Comparison of ENCODE assay signal across 1 cellular context in the genomic region with DNA sequence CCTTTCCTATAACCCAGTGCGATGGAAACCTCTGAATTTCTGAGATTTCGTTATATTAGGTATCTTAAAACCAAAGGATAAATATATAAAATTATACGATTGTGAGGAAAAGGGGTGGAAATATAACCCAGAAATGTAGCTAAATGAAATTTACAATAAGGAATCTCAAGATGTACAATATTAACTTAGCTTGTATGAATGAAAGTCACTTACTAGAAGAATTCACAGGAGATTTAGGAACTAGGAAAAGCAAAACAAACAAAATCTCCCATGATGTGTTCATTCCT.
TF ChIP-seq lines count a peak whose summit lies in the region.

No MANE protein-coding gene starts in this region.

TF ChIP-seq in IMR-90, 13 proteins besides CTCF, POLR2A, EP300 and RAD21:
- TF ChIP-seq MXI1 (IDR thresholded peaks at IDR 0.05; ENCODE audit: borderline replicate concordance, low read depth, low read length) (no peak), BHLHE40 (IDR thresholded peaks at IDR 0.05; ENCODE audit: low read depth, low read length) (no peak), RCOR1 (IDR thresholded peaks at IDR 0.05; ENCODE audit: insufficient replicate concordance, low read length) (no peak)
TF ChIP-seq in IMR-90: peak in this region for 0.
